37 cellular contexts compared by ENCODE assay signal in the genomic region with DNA sequence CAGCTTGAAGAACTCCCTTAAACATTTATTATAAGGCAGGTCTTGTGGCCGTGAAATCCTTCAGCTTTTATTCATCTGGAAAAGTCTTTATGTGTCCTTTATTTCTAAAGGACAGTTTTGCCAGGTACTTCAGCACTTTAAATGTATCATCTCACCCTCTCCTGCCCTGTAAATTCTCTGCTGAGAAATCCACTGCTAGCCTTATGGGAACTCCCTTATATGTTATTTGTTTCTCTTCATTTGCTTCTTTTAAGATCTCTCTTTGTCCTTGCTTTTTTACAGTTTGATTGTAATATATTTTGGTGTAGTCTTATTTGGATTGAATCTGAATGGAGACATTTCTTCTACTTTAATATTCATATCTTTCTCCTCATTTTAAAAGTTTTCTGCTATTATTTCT.
"Had no signal": no experiment of that assay in that cellular context is flagged by ENCODE, and none has a peak within 500 bp of the region (broad histone marks: within the 10 kb centered on the region; RNA-seq: fewer than 3 reads in every experiment).

No MANE protein-coding gene starts in this region.

- H3K4me3 Mint-ChIP-seq: activated naive CD4-positive, alpha-beta T cell treated with anti-CD3 and anti-CD28 coated beads for 36 hours; activated naive CD4-positive, alpha-beta T cell treated with anti-CD3 and anti-CD28 coated beads, Interleukin-2, amount 10 ng/mL, durations not matched to agents 7 days and 5 days; activated naive CD4-positive, alpha-beta T cell treated with anti-CD3 and anti-CD28 coated beads, Interleukin-2, amount 50 U/mL, for 24 hours; activated naive CD8-positive, alpha-beta T cell; activated naive CD8-positive, alpha-beta T cell treated with anti-CD3 and anti-CD28 coated beads for 36 hours; activated naive CD8-positive, alpha-beta T cell treated with anti-CD3 and anti-CD28 coated beads, Interleukin-2, amount 10 ng/mL, durations not matched to agents 7 days and 5 days; activated naive CD8-positive, alpha-beta T cell treated with anti-CD3 and anti-CD28 coated beads, Interleukin-2, amount 50 U/mL, for 24 hours; activated T-cell treated with anti-CD3 and anti-CD28 coated beads, Interleukin-2, amount 50 U/mL, for 24 hours; activated T-cell treated with anti-CD3 and anti-CD28 coated beads, Interleukin-2, amount 50 U/mL, for 4 hours; activated T-cell treated with anti-CD3 and anti-CD28 coated beads, Interleukin-2, amount 50 U/mL, for 72 hours; activated T-helper 17 cell treated with anti-CD3 and anti-CD28 coated beads, Interleukin-2, amount 50 U/mL, for 72 hours; brain; central memory CD8-positive, alpha-beta T cell had no signal

- H3K4me1 Mint-ChIP-seq: activated naive CD4-positive, alpha-beta T cell treated with anti-CD3 and anti-CD28 coated beads, Interleukin-2, amount 10 ng/mL, durations not matched to agents 7 days and 5 days; activated naive CD4-positive, alpha-beta T cell treated with anti-CD3 and anti-CD28 coated beads, Interleukin-2, amount 50 U/mL, for 24 hours; activated naive CD8-positive, alpha-beta T cell treated with anti-CD3 and anti-CD28 coated beads for 36 hours; activated naive CD8-positive, alpha-beta T cell treated with anti-CD3 and anti-CD28 coated beads, Interleukin-2, amount 10 ng/mL, durations not matched to agents 7 days and 5 days; activated naive CD8-positive, alpha-beta T cell treated with anti-CD3 and anti-CD28 coated beads, Interleukin-2, amount 50 U/mL, for 24 hours; activated T-helper 17 cell treated with anti-CD3 and anti-CD28 coated beads, Interleukin-2, amount 50 U/mL, for 72 hours; brain; central memory CD8-positive, alpha-beta T cell had no signal

- H3K27me3 Mint-ChIP-seq: activated naive CD4-positive, alpha-beta T cell treated with anti-CD3 and anti-CD28 coated beads, Interleukin-2, amount 10 ng/mL, durations not matched to agents 7 days and 5 days; activated naive CD4-positive, alpha-beta T cell treated with anti-CD3 and anti-CD28 coated beads, Interleukin-2, amount 50 U/mL, for 24 hours; activated naive CD8-positive, alpha-beta T cell; activated naive CD8-positive, alpha-beta T cell treated with anti-CD3 and anti-CD28 coated beads for 36 hours; activated naive CD8-positive, alpha-beta T cell treated with anti-CD3 and anti-CD28 coated beads, Interleukin-2, amount 10 ng/mL, durations not matched to agents 7 days and 5 days; activated T-cell treated with anti-CD3 and anti-CD28 coated beads, Interleukin-2, amount 50 U/mL, for 24 hours; activated T-helper 17 cell treated with anti-CD3 and anti-CD28 coated beads, Interleukin-2, amount 50 U/mL, for 72 hours; brain; central memory CD8-positive, alpha-beta T cell had no signal

- H3K9me3 ChIP-seq: body of pancreas had no signal

- H3K27ac ChIP-seq: adrenal gland, ascending aorta, body of pancreas, brain microvascular endothelial cell, breast epithelium, cardiac muscle cell had no signal

- ATAC-seq: activated naive CD4-positive, alpha-beta T cell treated with anti-CD3 and anti-CD28 coated beads, Interleukin-2, amount 50 U/mL, for 72 hours; activated naive CD8-positive, alpha-beta T cell treated with anti-CD3 and anti-CD28 coated beads, Interleukin-2, amount 50 U/mL, for 24 hours; activated T-cell treated with anti-CD3 and anti-CD28 coated beads, Interleukin-2, amount 50 U/mL, for 4 hours; activated T-cell treated with anti-CD3 and anti-CD28 coated beads, Interleukin-2, amount 50 U/mL, for 72 hours; activated T-helper 17 cell treated with anti-CD3 and anti-CD28 coated beads, Interleukin-2, amount 50 U/mL, for 72 hours; body of pancreas had no signal

- H3K4me3 ChIP-seq: adrenal gland, ascending aorta, body of pancreas, breast epithelium, cardiac muscle cell had no signal

- H3K27ac Mint-ChIP-seq: activated naive CD4-positive, alpha-beta T cell treated with anti-CD3 and anti-CD28 coated beads for 36 hours; activated naive CD4-positive, alpha-beta T cell treated with anti-CD3 and anti-CD28 coated beads, Interleukin-2, amount 10 ng/mL, durations not matched to agents 7 days and 5 days; activated naive CD4-positive, alpha-beta T cell treated with anti-CD3 and anti-CD28 coated beads, Interleukin-2, amount 50 U/mL, for 24 hours; activated naive CD4-positive, alpha-beta T cell treated with anti-CD3 and anti-CD28 coated beads, Interleukin-2, amount 50 U/mL, for 72 hours; activated naive CD8-positive, alpha-beta T cell; activated naive CD8-positive, alpha-beta T cell treated with anti-CD3 and anti-CD28 coated beads for 36 hours; activated naive CD8-positive, alpha-beta T cell treated with anti-CD3 and anti-CD28 coated beads, Interleukin-2, amount 10 ng/mL, durations not matched to agents 7 days and 5 days; activated naive CD8-positive, alpha-beta T cell treated with anti-CD3 and anti-CD28 coated beads, Interleukin-2, amount 50 U/mL, for 24 hours; activated T-cell treated with anti-CD3 and anti-CD28 coated beads, Interleukin-2, amount 50 U/mL, for 24 hours; activated T-cell treated with anti-CD3 and anti-CD28 coated beads, Interleukin-2, amount 50 U/mL, for 72 hours; activated T-helper 17 cell treated with anti-CD3 and anti-CD28 coated beads, Interleukin-2, amount 50 U/mL, for 72 hours; activated T-helper 2 cell treated with anti-CD3 and anti-CD28 coated beads, Interferon-gamma antibody, Interleukin-2, Interleukin-4, amounts not matched to agents 10 μg/mL and 5 μg/mL and 100 μg/mL, durations not matched to agents 14 hours and 24 hours and 36 hours; brain had no signal

- DNase-seq: activated effector memory CD4-positive, alpha-beta T cell treated with anti-CD3 and anti-CD28 coated beads, Interleukin-2, amount 50 U/mL, for 16 hours; activated effector memory CD4-positive, alpha-beta T cell treated with Interleukin-2 at 50 U/mL for 16 hours; activated gamma-delta T cell; activated gamma-delta T cell treated with Interleukin-2 at 50 U/mL for 16 hours; activated naive CD4-positive, alpha-beta T cell; activated naive CD4-positive, alpha-beta T cell treated with anti-CD3 and anti-CD28 coated beads for 36 hours; activated naive CD4-positive, alpha-beta T cell treated with anti-CD3 and anti-CD28 coated beads, Interleukin-2, amount 10 ng/mL, durations not matched to agents 7 days and 5 days; activated naive CD4-positive, alpha-beta T cell treated with anti-CD3 and anti-CD28 coated beads, Interleukin-2, amount 50 U/mL, for 16 hours; activated naive CD4-positive, alpha-beta T cell treated with Interleukin-2 at 50 U/mL for 16 hours; activated naive CD8-positive, alpha-beta T cell treated with anti-CD3 and anti-CD28 coated beads for 36 hours; activated naive CD8-positive, alpha-beta T cell treated with anti-CD3 and anti-CD28 coated beads, Interleukin-2, amount 10 ng/mL, durations not matched to agents 7 days and 5 days; activated naive CD8-positive, alpha-beta T cell treated with anti-CD3 and anti-CD28 coated beads, Interleukin-2, amount 50 U/mL, for 24 hours; activated T-cell treated with anti-CD3 and anti-CD28 coated beads, Interleukin-2, amount 50 U/mL, for 1 hour; activated T-cell treated with anti-CD3 and anti-CD28 coated beads, Interleukin-2, amount 50 U/mL, for 24 hours; activated T-cell treated with anti-CD3 and anti-CD28 coated beads, Interleukin-2, amount 50 U/mL, for 4 hours; activated T-cell treated with anti-CD3 and anti-CD28 coated beads, Interleukin-2, amount 50 U/mL, for 48 hours; activated T-cell treated with anti-CD3 and anti-CD28 coated beads, Interleukin-2, amount 50 U/mL, for 72 hours; adrenal gland; amniotic stem cell; amygdala; anterior cingulate cortex; aorta; body of pancreas; brain microvascular endothelial cell; caudate nucleus; central memory CD4-positive, alpha-beta T cell; cerebellar nuclear complex had no signal

- H3K4me1 ChIP-seq: adrenal gland, ascending aorta, body of pancreas, breast epithelium had no signal

- H3K36me3 ChIP-seq: adrenal gland, ascending aorta, brain microvascular endothelial cell, breast epithelium, cardiac muscle cell had no signal

- H3K36me3 Mint-ChIP-seq: activated naive CD4-positive, alpha-beta T cell treated with anti-CD3 and anti-CD28 coated beads, Interleukin-2, amount 10 ng/mL, durations not matched to agents 7 days and 5 days; activated naive CD4-positive, alpha-beta T cell treated with anti-CD3 and anti-CD28 coated beads, Interleukin-2, amount 50 U/mL, for 24 hours; activated naive CD8-positive, alpha-beta T cell treated with anti-CD3 and anti-CD28 coated beads for 36 hours; activated naive CD8-positive, alpha-beta T cell treated with anti-CD3 and anti-CD28 coated beads, Interleukin-2, amount 10 ng/mL, durations not matched to agents 7 days and 5 days; brain had no signal

- H3K27me3 ChIP-seq: adrenal gland, ascending aorta, body of pancreas, brain microvascular endothelial cell, breast epithelium, cardiac muscle cell had no signal
